1 cellular context compared by ENCODE assay signal in genomic region chr9:124511891-124512805, GRCh38.
TF ChIP-seq lines count a peak whose summit lies in the region.

No MANE protein-coding gene starts in this region.

TF ChIP-seq in HepG2, 621 proteins besides CTCF, POLR2A, EP300 and RAD21 (continued from another document and continues in another):
- TF ChIP-seq, protein P1, sequence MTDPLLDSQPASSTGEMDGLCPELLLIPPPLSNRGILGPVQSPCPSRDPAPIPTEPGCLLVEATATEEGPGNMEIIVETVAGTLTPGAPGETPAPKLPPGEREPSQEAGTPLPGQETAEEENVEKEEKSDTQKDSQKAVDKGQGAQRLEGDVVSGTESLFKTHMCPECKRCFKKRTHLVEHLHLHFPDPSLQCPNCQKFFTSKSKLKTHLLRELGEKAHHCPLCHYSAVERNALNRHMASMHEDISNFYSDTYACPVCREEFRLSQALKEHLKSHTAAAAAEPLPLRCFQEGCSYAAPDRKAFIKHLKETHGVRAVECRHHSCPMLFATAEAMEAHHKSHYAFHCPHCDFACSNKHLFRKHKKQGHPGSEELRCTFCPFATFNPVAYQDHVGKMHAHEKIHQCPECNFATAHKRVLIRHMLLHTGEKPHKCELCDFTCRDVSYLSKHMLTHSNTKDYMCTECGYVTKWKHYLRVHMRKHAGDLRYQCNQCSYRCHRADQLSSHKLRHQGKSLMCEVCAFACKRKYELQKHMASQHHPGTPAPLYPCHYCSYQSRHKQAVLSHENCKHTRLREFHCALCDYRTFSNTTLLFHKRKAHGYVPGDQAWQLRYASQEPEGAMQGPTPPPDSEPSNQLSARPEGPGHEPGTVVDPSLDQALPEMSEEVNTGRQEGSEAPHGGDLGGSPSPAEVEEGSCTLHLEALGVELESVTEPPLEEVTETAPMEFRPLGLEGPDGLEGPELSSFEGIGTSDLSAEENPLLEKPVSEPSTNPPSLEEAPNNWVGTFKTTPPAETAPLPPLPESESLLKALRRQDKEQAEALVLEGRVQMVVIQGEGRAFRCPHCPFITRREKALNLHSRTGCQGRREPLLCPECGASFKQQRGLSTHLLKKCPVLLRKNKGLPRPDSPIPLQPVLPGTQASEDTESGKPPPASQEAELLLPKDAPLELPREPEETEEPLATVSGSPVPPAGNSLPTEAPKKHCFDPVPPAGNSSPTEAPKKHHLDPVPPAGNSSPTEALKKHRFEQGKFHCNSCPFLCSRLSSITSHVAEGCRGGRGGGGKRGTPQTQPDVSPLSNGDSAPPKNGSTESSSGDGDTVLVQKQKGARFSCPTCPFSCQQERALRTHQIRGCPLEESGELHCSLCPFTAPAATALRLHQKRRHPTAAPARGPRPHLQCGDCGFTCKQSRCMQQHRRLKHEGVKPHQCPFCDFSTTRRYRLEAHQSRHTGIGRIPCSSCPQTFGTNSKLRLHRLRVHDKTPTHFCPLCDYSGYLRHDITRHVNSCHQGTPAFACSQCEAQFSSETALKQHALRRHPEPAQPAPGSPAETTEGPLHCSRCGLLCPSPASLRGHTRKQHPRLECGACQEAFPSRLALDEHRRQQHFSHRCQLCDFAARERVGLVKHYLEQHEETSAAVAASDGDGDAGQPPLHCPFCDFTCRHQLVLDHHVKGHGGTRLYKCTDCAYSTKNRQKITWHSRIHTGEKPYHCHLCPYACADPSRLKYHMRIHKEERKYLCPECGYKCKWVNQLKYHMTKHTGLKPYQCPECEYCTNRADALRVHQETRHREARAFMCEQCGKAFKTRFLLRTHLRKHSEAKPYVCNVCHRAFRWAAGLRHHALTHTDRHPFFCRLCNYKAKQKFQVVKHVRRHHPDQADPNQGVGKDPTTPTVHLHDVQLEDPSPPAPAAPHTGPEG (CRISPR knock-in tag; IDR thresholded peaks at IDR 0.05) = peak; percentile 39; the same call in 1 of the 2 replicates
- TF ChIP-seq ZNF713 (CRISPR knock-in tag; IDR thresholded peaks at IDR 0.05) = no peak
- TF ChIP-seq ZNF792 (CRISPR knock-in tag; IDR thresholded peaks at IDR 0.05) = no peak
- no peak for TF ChIP-seq ZSCAN20 (CRISPR knock-in tag; IDR thresholded peaks at IDR 0.05; ENCODE audit: borderline replicate concordance)
- no peak for TF ChIP-seq ZNF234 (CRISPR knock-in tag; conservative IDR thresholded peaks at IDR 0.05)
- TF ChIP-seq, protein P2, sequence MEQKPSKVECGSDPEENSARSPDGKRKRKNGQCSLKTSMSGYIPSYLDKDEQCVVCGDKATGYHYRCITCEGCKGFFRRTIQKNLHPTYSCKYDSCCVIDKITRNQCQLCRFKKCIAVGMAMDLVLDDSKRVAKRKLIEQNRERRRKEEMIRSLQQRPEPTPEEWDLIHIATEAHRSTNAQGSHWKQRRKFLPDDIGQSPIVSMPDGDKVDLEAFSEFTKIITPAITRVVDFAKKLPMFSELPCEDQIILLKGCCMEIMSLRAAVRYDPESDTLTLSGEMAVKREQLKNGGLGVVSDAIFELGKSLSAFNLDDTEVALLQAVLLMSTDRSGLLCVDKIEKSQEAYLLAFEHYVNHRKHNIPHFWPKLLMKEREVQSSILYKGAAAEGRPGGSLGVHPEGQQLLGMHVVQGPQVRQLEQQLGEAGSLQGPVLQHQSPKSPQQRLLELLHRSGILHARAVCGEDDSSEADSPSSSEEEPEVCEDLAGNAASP (CRISPR knock-in tag; IDR thresholded peaks at IDR 0.05; ENCODE audit: borderline replicate concordance) = peak; percentile 89; the same call in 1 of the 2 replicates
- TF ChIP-seq MIXL1 (CRISPR knock-in tag; IDR thresholded peaks at IDR 0.05) = 0 out of 2 replicates have a peak, but pooled peaks have one; percentile 11
- TF ChIP-seq, protein P3, sequence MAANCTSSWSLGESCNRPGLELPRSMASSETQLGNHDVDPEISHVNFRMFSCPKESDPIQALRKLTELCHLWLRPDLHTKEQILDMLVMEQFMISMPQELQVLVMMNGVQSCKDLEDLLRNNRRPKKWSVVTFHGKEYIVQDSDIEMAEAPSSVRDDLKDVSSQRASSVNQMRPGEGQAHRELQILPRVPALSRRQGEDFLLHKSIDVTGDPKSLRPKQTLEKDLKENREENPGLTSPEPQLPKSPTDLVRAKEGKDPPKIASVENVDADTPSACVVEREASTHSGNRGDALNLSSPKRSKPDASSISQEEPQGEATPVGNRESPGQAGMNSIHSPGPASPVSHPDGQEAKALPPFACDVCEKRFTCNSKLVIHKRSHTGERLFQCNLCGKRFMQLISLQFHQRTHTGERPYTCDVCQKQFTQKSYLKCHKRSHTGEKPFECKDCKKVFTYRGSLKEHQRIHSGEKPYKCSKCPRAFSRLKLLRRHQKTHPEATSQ (CRISPR knock-in tag; IDR thresholded peaks at IDR 0.05; ENCODE audit: borderline replicate concordance) = no peak
- no peak for TF ChIP-seq SUZ12 (IDR thresholded peaks at IDR 0.05; ENCODE audit: low read depth, low read length)
- TF ChIP-seq FUBP1 (CRISPR knock-in tag; IDR thresholded peaks at IDR 0.05; ENCODE audit: borderline replicate concordance) = no peak
- TF ChIP-seq ZNF784 (CRISPR knock-in tag; IDR thresholded peaks at IDR 0.05; ENCODE audit: borderline replicate concordance) = peak; percentile 50; the same call in 1 of the 2 replicates
- TF ChIP-seq TBX3 (IDR thresholded peaks at IDR 0.05; ENCODE audit: borderline replicate concordance) = no peak
- TF ChIP-seq, protein P4, sequence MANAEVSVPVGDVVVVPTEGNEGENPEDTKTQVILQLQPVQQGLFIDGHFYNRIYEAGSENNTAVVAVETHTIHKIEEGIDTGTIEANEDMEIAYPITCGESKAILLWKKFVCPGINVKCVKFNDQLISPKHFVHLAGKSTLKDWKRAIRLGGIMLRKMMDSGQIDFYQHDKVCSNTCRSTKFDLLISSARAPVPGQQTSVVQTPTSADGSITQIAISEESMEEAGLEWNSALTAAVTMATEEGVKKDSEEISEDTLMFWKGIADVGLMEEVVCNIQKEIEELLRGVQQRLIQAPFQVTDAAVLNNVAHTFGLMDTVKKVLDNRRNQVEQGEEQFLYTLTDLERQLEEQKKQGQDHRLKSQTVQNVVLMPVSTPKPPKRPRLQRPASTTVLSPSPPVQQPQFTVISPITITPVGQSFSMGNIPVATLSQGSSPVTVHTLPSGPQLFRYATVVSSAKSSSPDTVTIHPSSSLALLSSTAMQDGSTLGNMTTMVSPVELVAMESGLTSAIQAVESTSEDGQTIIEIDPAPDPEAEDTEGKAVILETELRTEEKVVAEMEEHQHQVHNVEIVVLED (CRISPR knock-in tag; IDR thresholded peaks at IDR 0.05; ENCODE audit: borderline replicate concordance) = no peak
- TF ChIP-seq SIN3A (IDR thresholded peaks at IDR 0.05; ENCODE audit: borderline replicate concordance, low read depth, low read length) = no peak
- peak; percentile 86; the same call in 1 of the 2 replicates for TF ChIP-seq KDM4B (CRISPR knock-in tag; IDR thresholded peaks at IDR 0.05)
- TF ChIP-seq SMAD9 (CRISPR knock-in tag; IDR thresholded peaks at IDR 0.05) = no peak
- TF ChIP-seq SOX5 (CRISPR knock-in tag; IDR thresholded peaks at IDR 0.05; ENCODE audit: borderline replicate concordance) = peak; percentile 53; the same call in 1 of the 2 replicates
- TF ChIP-seq DNMT1 (CRISPR knock-in tag; IDR thresholded peaks at IDR 0.05) = no peak
- TF ChIP-seq, protein P5, sequence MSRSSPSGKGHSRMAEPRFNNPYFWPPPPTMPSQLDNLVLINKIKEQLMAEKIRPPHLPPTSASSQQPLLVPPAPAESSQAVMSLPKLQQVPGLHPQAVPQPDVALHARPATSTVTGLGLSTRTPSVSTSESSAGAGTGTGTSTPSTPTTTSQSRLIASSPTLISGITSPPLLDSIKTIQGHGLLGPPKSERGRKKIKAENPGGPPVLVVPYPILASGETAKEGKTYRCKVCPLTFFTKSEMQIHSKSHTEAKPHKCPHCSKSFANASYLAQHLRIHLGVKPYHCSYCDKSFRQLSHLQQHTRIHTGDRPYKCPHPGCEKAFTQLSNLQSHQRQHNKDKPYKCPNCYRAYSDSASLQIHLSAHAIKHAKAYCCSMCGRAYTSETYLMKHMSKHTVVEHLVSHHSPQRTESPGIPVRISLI (CRISPR knock-in tag; IDR thresholded peaks at IDR 0.05; ENCODE audit: borderline replicate concordance) = peak; percentile 62; the same call in 1 of the 2 replicates
- TF ChIP-seq ZNF672 (CRISPR knock-in tag; IDR thresholded peaks at IDR 0.05) = no peak
- TF ChIP-seq ZNF816 (CRISPR knock-in tag; IDR thresholded peaks at IDR 0.05; ENCODE audit: borderline replicate concordance) = no peak
- no peak for TF ChIP-seq REXO4 (CRISPR knock-in tag; IDR thresholded peaks at IDR 0.05; ENCODE audit: borderline replicate concordance)
- TF ChIP-seq ASH2L (IDR thresholded peaks at IDR 0.05; ENCODE audit: insufficient read length, low read depth, low read length) = no peak
- no peak for TF ChIP-seq ZNF383 (CRISPR knock-in tag; IDR thresholded peaks at IDR 0.05; ENCODE audit: borderline replicate concordance)
- TF ChIP-seq LBX2 (CRISPR knock-in tag; IDR thresholded peaks at IDR 0.05; ENCODE audit: borderline replicate concordance) = no peak
- TF ChIP-seq NAIF1 (CRISPR knock-in tag; IDR thresholded peaks at IDR 0.05; ENCODE audit: borderline replicate concordance) = no peak
- peak; percentile 91 for TF ChIP-seq ZBTB7B (CRISPR knock-in tag; IDR thresholded peaks at IDR 0.05)
- TF ChIP-seq MNT (IDR thresholded peaks at IDR 0.05) = peak; percentile 90
- no peak for TF ChIP-seq NBN (conservative IDR thresholded peaks at IDR 0.05)
- no peak; the same call in none of the 2 replicates for TF ChIP-seq ELF1 (CRISPR knock-in tag; IDR thresholded peaks at IDR 0.05)
- TF ChIP-seq BRF2 (CRISPR knock-in tag; IDR thresholded peaks at IDR 0.05) = no peak
- TF ChIP-seq KLF13 (CRISPR knock-in tag; IDR thresholded peaks at IDR 0.05) = no peak
- TF ChIP-seq NFYB (CRISPR knock-in tag; IDR thresholded peaks at IDR 0.05) = no peak
- TF ChIP-seq, protein P6, sequence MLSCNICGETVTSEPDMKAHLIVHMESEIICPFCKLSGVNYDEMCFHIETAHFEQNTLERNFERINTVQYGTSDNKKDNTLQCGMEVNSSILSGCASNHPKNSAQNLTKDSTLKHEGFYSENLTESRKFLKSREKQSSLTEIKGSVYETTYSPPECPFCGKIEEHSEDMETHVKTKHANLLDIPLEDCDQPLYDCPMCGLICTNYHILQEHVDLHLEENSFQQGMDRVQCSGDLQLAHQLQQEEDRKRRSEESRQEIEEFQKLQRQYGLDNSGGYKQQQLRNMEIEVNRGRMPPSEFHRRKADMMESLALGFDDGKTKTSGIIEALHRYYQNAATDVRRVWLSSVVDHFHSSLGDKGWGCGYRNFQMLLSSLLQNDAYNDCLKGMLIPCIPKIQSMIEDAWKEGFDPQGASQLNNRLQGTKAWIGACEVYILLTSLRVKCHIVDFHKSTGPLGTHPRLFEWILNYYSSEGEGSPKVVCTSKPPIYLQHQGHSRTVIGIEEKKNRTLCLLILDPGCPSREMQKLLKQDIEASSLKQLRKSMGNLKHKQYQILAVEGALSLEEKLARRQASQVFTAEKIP (CRISPR knock-in tag; IDR thresholded peaks at IDR 0.05; ENCODE audit: borderline replicate concordance) = no peak
- no peak for TF ChIP-seq MBD4 (IDR thresholded peaks at IDR 0.05; ENCODE audit: borderline replicate concordance, low read length)
- TF ChIP-seq, protein P7, sequence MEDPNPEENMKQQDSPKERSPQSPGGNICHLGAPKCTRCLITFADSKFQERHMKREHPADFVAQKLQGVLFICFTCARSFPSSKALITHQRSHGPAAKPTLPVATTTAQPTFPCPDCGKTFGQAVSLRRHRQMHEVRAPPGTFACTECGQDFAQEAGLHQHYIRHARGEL (CRISPR knock-in tag; IDR thresholded peaks at IDR 0.05) = no peak
